1 cellular context compared by ENCODE assay signal in genomic region chr20:41028359-41029149, GRCh38.
A peak's percentile ranks its signal among the peaks of the same experiment; 100 is the strongest.
TF ChIP-seq lines count a peak whose summit lies in the region.

TOP1 (plus strand) TSS chr20:41028822; CDS start chr20:41029068, 246 bp downstream.

TF ChIP-seq in HepG2, 621 proteins besides CTCF, POLR2A, EP300 and RAD21 (continued from another document and continues in another):
- TF ChIP-seq SNAPC4 (CRISPR knock-in tag; IDR thresholded peaks at IDR 0.05) (peak; percentile 96), HNRNPH1 (optimal IDR thresholded peaks at IDR 0.05; ENCODE audit: low read depth, low read length) (no peak), TEAD2 (CRISPR knock-in tag; IDR thresholded peaks at IDR 0.05) (0 out of 2 replicates have a peak, but pooled peaks have one; percentile 85), HOXA5 (CRISPR knock-in tag; IDR thresholded peaks at IDR 0.05) (peak; percentile 61), ZNF232 (CRISPR knock-in tag; IDR thresholded peaks at IDR 0.05; ENCODE audit: borderline replicate concordance) (peak; percentile 93), ZNF782 (CRISPR knock-in tag; IDR thresholded peaks at IDR 0.05; ENCODE audit: borderline replicate concordance) (peak; percentile 81; the same call in 1 of the 2 replicates), ATF6 (CRISPR knock-in tag; conservative IDR thresholded peaks at IDR 0.05) (peak; percentile 76; the same call in 1 of the 2 replicates), CCDC6 (CRISPR knock-in tag; IDR thresholded peaks at IDR 0.05) (peak; percentile 90), ZNF749 (CRISPR knock-in tag; IDR thresholded peaks at IDR 0.05; ENCODE audit: borderline replicate concordance) (peak; percentile 84; the same call in 1 of the 2 replicates), RFXANK (CRISPR knock-in tag; IDR thresholded peaks at IDR 0.05) (peak; percentile 74; the same call in 1 of the 2 replicates), ZNF768 (CRISPR knock-in tag; IDR thresholded peaks at IDR 0.05) (peak; percentile 23; the same call in 1 of the 2 replicates), ZSCAN31 (CRISPR knock-in tag; IDR thresholded peaks at IDR 0.05; ENCODE audit: low read depth) (no peak), MLX (CRISPR knock-in tag; IDR thresholded peaks at IDR 0.05) (peak; percentile 63), PPARG (CRISPR knock-in tag; conservative IDR thresholded peaks at IDR 0.05) (no peak; the same call in 1 of the 2 replicates), THAP8 (CRISPR knock-in tag; IDR thresholded peaks at IDR 0.05; ENCODE audit: borderline replicate concordance) (peak; percentile 11; the same call in 1 of the 2 replicates), ZNF446 (CRISPR knock-in tag; IDR thresholded peaks at IDR 0.05) (peak; percentile 97), TBP (CRISPR knock-in tag; IDR thresholded peaks at IDR 0.05) (peak; percentile 88; the same call in 1 of the 2 replicates), TAF15 (IDR thresholded peaks at IDR 0.05; ENCODE audit: low read depth, low read length, poor library complexity, severe bottlenecking) (no peak), ZNF609 (CRISPR knock-in tag; IDR thresholded peaks at IDR 0.05; ENCODE audit: borderline replicate concordance) (peak; percentile 55; the same call in 1 of the 2 replicates), ZBTB26 (CRISPR knock-in tag; IDR thresholded peaks at IDR 0.05; ENCODE audit: borderline replicate concordance) (peak; percentile 80; the same call in 1 of the 2 replicates), ZNF800 (CRISPR knock-in tag; IDR thresholded peaks at IDR 0.05) (no peak), PAF1 (CRISPR knock-in tag; IDR thresholded peaks at IDR 0.05) (no peak), ZIK1 (CRISPR knock-in tag; IDR thresholded peaks at IDR 0.05; ENCODE audit: borderline replicate concordance, low read depth) (peak; percentile 66), SIX1 (CRISPR knock-in tag; IDR thresholded peaks at IDR 0.05; ENCODE audit: borderline replicate concordance) (0 out of 2 replicates have a peak, but pooled peaks have one; percentile 11), ELK4 (CRISPR knock-in tag; IDR thresholded peaks at IDR 0.05; ENCODE audit: borderline replicate concordance) (peak; percentile 78; the same call in 1 of the 2 replicates), AHR (CRISPR knock-in tag; IDR thresholded peaks at IDR 0.05) (no peak; the same call in 1 of the 2 replicates), ZNF552 (CRISPR knock-in tag; IDR thresholded peaks at IDR 0.05; ENCODE audit: borderline replicate concordance) (peak; percentile 79), ZNF12 (CRISPR knock-in tag; IDR thresholded peaks at IDR 0.05) (0 out of 2 replicates have a peak, but pooled peaks have one; percentile 63), ZSCAN9 (CRISPR knock-in tag; IDR thresholded peaks at IDR 0.05; ENCODE audit: borderline replicate concordance) (peak; percentile 72; the same call in 1 of the 2 replicates), ZUFSP (CRISPR knock-in tag; IDR thresholded peaks at IDR 0.05; ENCODE audit: borderline replicate concordance) (no peak), CSRNP1 (CRISPR knock-in tag; IDR thresholded peaks at IDR 0.05) (peak; percentile 98), NR1H2 (CRISPR knock-in tag; IDR thresholded peaks at IDR 0.05; ENCODE audit: borderline replicate concordance, low read depth) (peak; percentile 82; the same call in 1 of the 2 replicates), SALL2 (CRISPR knock-in tag; IDR thresholded peaks at IDR 0.05) (peak; percentile 70; the same call in 1 of the 2 replicates), CCAR2 (optimal IDR thresholded peaks at IDR 0.05; ENCODE audit: low read depth, low read length) (no peak), ZNF891 (CRISPR knock-in tag; IDR thresholded peaks at IDR 0.05) (no peak; the same call in none of the 2 replicates)
